1 cellular context compared by ENCODE assay signal in the genomic region with DNA sequence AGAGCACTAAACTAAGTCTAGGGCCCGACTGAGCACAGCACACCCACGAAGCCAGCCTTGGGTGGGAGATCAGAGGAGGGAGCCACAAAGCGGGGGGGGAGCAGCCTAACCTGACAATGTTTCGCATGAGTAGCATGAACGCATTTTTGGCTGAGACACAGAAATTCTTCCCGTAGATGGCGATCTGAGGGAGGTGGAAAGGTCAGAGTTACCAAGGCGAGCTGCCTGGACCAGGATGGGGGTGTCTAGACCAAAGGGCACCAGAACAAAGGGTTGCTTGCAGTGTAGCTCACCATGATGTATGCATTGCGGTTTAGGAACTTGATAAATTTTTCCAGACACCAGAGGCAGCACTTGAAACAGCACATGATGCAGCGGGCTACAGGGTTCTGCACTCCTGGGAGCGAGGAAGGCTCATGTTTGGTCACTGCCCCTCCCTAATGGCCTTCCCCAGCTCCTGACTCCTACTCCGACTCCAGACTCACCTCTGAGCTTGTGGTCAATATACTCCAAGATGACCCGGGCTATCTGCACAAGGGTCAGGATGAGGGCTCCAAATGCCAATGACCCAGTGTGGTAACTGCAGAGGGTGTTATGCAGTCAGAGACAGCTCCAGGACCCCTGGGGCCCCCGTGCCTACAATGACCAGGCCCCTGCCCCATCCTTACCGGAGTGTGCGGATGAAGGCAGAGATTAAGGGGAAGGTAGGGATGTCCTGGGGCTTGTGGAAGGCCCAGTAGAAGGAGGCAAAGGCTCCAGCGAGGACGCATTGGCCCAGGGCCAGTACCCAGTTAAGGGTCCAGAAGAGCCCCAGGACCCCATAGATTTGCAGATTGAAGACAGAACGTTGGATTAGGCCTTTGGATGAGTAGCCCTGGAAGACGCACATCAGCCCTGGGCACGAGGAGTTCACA.
TF ChIP-seq lines count a peak whose summit lies in the region.

No MANE protein-coding gene starts in this region.

TF ChIP-seq in HepG2, 621 proteins besides CTCF, POLR2A, EP300 and RAD21 (continued from another document and continues in another):
- TF ChIP-seq, protein P1, sequence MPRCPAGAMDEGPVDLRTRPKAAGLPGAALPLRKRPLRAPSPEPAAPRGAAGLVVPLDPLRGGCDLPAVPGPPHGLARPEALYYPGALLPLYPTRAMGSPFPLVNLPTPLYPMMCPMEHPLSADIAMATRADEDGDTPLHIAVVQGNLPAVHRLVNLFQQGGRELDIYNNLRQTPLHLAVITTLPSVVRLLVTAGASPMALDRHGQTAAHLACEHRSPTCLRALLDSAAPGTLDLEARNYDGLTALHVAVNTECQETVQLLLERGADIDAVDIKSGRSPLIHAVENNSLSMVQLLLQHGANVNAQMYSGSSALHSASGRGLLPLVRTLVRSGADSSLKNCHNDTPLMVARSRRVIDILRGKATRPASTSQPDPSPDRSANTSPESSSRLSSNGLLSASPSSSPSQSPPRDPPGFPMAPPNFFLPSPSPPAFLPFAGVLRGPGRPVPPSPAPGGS (CRISPR knock-in tag; IDR thresholded peaks at IDR 0.05), result peak; percentile 71; the same call in 1 of the 2 replicates
- peak; percentile 64; the same call in 1 of the 2 replicates for TF ChIP-seq ZNF383 (CRISPR knock-in tag; IDR thresholded peaks at IDR 0.05; ENCODE audit: borderline replicate concordance)
- TF ChIP-seq ZSCAN25 (CRISPR knock-in tag; IDR thresholded peaks at IDR 0.05), result 0 out of 2 replicates have a peak, but pooled peaks have one; percentile 50
- TF ChIP-seq BRD4 (CRISPR knock-in tag; IDR thresholded peaks at IDR 0.05), result no peak; the same call in 1 of the 2 replicates
- TF ChIP-seq, protein P2, sequence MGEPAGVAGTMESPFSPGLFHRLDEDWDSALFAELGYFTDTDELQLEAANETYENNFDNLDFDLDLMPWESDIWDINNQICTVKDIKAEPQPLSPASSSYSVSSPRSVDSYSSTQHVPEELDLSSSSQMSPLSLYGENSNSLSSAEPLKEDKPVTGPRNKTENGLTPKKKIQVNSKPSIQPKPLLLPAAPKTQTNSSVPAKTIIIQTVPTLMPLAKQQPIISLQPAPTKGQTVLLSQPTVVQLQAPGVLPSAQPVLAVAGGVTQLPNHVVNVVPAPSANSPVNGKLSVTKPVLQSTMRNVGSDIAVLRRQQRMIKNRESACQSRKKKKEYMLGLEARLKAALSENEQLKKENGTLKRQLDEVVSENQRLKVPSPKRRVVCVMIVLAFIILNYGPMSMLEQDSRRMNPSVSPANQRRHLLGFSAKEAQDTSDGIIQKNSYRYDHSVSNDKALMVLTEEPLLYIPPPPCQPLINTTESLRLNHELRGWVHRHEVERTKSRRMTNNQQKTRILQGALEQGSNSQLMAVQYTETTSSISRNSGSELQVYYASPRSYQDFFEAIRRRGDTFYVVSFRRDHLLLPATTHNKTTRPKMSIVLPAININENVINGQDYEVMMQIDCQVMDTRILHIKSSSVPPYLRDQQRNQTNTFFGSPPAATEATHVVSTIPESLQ (CRISPR knock-in tag; conservative IDR thresholded peaks at IDR 0.05), result no peak
- TF ChIP-seq, protein P3, sequence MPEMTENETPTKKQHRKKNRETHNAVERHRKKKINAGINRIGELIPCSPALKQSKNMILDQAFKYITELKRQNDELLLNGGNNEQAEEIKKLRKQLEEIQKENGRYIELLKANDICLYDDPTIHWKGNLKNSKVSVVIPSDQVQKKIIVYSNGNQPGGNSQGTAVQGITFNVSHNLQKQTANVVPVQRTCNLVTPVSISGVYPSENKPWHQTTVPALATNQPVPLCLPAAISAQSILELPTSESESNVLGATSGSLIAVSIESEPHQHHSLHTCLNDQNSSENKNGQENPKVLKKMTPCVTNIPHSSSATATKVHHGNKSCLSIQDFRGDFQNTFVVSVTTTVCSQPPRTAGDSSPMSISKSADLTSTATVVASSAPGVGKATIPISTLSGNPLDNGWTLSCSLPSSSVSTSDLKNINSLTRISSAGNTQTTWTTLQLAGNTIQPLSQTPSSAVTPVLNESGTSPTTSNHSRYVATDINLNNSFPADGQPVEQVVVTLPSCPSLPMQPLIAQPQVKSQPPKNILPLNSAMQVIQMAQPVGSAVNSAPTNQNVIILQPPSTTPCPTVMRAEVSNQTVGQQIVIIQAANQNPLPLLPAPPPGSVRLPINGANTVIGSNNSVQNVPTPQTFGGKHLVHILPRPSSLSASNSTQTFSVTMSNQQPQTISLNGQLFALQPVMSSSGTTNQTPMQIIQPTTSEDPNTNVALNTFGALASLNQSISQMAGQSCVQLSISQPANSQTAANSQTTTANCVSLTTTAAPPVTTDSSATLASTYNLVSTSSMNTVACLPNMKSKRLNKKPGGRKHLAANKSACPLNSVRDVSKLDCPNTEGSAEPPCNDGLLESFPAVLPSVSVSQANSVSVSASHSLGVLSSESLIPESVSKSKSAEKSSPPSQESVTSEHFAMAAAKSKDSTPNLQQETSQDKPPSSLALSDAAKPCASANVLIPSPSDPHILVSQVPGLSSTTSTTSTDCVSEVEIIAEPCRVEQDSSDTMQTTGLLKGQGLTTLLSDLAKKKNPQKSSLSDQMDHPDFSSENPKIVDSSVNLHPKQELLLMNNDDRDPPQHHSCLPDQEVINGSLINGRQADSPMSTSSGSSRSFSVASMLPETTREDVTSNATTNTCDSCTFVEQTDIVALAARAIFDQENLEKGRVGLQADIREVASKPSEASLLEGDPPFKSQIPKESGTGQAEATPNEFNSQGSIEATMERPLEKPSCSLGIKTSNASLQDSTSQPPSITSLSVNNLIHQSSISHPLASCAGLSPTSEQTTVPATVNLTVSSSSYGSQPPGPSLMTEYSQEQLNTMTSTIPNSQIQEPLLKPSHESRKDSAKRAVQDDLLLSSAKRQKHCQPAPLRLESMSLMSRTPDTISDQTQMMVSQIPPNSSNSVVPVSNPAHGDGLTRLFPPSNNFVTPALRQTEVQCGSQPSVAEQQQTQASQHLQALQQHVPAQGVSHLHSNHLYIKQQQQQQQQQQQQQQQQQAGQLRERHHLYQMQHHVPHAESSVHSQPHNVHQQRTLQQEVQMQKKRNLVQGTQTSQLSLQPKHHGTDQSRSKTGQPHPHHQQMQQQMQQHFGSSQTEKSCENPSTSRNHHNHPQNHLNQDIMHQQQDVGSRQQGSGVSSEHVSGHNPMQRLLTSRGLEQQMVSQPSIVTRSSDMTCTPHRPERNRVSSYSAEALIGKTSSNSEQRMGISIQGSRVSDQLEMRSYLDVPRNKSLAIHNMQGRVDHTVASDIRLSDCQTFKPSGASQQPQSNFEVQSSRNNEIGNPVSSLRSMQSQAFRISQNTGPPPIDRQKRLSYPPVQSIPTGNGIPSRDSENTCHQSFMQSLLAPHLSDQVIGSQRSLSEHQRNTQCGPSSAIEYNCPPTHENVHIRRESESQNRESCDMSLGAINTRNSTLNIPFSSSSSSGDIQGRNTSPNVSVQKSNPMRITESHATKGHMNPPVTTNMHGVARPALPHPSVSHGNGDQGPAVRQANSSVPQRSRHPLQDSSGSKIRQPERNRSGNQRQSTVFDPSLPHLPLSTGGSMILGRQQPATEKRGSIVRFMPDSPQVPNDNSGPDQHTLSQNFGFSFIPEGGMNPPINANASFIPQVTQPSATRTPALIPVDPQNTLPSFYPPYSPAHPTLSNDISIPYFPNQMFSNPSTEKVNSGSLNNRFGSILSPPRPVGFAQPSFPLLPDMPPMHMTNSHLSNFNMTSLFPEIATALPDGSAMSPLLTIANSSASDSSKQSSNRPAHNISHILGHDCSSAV (CRISPR knock-in tag; IDR thresholded peaks at IDR 0.05; ENCODE audit: borderline replicate concordance), result no peak
- TF ChIP-seq, protein P4, sequence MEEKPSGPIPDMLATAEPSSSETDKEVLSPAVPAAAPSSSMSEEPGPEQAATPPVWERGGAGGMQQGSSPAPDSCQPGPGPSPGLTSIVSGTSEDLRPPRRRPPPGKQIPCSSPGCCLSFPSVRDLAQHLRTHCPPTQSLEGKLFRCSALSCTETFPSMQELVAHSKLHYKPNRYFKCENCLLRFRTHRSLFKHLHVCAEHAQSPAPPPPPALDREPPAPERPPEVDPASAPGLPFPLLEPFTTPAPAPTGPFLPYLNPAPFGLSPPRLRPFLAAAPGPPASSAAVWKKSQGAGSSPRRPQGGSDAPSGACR (CRISPR knock-in tag; IDR thresholded peaks at IDR 0.05), result no peak
- 0 out of 2 replicates have a peak, but pooled peaks have one; percentile 3 for TF ChIP-seq ZNF232 (CRISPR knock-in tag; IDR thresholded peaks at IDR 0.05; ENCODE audit: borderline replicate concordance)
- 0 out of 2 replicates have a peak, but pooled peaks have one; percentile 42 for TF ChIP-seq ZNF557 (CRISPR knock-in tag; IDR thresholded peaks at IDR 0.05)
- no peak; the same call in 1 of the 2 replicates for TF ChIP-seq GFI1 (CRISPR knock-in tag; IDR thresholded peaks at IDR 0.05; ENCODE audit: borderline replicate concordance)
- peak; percentile 95 for TF ChIP-seq HDAC2 (CRISPR knock-in tag; IDR thresholded peaks at IDR 0.05)
- TF ChIP-seq YY1 (IDR thresholded peaks at IDR 0.05; ENCODE audit: insufficient read depth, insufficient replicate concordance, low read depth, low read length), result peak; percentile 70
- TF ChIP-seq IKZF1 (IDR thresholded peaks at IDR 0.05), result no peak
- no peak for TF ChIP-seq BRCA1 (CRISPR knock-in tag; IDR thresholded peaks at IDR 0.05)
- TF ChIP-seq TGIF2 (CRISPR knock-in tag; IDR thresholded peaks at IDR 0.05), result peak; percentile 68; the same call in 1 of the 2 replicates
- no peak for TF ChIP-seq ZNF672 (CRISPR knock-in tag; IDR thresholded peaks at IDR 0.05)
- TF ChIP-seq ZBTB21 (CRISPR knock-in tag; IDR thresholded peaks at IDR 0.05), result peak; percentile 44; the same call in 1 of the 2 replicates
- TF ChIP-seq, protein P5, sequence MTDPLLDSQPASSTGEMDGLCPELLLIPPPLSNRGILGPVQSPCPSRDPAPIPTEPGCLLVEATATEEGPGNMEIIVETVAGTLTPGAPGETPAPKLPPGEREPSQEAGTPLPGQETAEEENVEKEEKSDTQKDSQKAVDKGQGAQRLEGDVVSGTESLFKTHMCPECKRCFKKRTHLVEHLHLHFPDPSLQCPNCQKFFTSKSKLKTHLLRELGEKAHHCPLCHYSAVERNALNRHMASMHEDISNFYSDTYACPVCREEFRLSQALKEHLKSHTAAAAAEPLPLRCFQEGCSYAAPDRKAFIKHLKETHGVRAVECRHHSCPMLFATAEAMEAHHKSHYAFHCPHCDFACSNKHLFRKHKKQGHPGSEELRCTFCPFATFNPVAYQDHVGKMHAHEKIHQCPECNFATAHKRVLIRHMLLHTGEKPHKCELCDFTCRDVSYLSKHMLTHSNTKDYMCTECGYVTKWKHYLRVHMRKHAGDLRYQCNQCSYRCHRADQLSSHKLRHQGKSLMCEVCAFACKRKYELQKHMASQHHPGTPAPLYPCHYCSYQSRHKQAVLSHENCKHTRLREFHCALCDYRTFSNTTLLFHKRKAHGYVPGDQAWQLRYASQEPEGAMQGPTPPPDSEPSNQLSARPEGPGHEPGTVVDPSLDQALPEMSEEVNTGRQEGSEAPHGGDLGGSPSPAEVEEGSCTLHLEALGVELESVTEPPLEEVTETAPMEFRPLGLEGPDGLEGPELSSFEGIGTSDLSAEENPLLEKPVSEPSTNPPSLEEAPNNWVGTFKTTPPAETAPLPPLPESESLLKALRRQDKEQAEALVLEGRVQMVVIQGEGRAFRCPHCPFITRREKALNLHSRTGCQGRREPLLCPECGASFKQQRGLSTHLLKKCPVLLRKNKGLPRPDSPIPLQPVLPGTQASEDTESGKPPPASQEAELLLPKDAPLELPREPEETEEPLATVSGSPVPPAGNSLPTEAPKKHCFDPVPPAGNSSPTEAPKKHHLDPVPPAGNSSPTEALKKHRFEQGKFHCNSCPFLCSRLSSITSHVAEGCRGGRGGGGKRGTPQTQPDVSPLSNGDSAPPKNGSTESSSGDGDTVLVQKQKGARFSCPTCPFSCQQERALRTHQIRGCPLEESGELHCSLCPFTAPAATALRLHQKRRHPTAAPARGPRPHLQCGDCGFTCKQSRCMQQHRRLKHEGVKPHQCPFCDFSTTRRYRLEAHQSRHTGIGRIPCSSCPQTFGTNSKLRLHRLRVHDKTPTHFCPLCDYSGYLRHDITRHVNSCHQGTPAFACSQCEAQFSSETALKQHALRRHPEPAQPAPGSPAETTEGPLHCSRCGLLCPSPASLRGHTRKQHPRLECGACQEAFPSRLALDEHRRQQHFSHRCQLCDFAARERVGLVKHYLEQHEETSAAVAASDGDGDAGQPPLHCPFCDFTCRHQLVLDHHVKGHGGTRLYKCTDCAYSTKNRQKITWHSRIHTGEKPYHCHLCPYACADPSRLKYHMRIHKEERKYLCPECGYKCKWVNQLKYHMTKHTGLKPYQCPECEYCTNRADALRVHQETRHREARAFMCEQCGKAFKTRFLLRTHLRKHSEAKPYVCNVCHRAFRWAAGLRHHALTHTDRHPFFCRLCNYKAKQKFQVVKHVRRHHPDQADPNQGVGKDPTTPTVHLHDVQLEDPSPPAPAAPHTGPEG (CRISPR knock-in tag; IDR thresholded peaks at IDR 0.05), result peak; percentile 25; the same call in 1 of the 2 replicates
- peak; percentile 87 for TF ChIP-seq ZNF230 (CRISPR knock-in tag; IDR thresholded peaks at IDR 0.05)
- TF ChIP-seq, protein P6, sequence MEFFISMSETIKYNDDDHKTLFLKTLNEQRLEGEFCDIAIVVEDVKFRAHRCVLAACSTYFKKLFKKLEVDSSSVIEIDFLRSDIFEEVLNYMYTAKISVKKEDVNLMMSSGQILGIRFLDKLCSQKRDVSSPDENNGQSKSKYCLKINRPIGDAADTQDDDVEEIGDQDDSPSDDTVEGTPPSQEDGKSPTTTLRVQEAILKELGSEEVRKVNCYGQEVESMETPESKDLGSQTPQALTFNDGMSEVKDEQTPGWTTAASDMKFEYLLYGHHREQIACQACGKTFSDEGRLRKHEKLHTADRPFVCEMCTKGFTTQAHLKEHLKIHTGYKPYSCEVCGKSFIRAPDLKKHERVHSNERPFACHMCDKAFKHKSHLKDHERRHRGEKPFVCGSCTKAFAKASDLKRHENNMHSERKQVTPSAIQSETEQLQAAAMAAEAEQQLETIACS (CRISPR knock-in tag; IDR thresholded peaks at IDR 0.05), result no peak
- TF ChIP-seq TSC22D2 (CRISPR knock-in tag; IDR thresholded peaks at IDR 0.05; ENCODE audit: borderline replicate concordance), result no peak
- no peak for TF ChIP-seq POLR2AphosphoS2 (IDR thresholded peaks at IDR 0.05; ENCODE audit: low read depth, low read length)
- TF ChIP-seq KLF6 (CRISPR knock-in tag; IDR thresholded peaks at IDR 0.05), result peak; percentile 53; the same call in 1 of the 2 replicates
- TF ChIP-seq NPAS2 (CRISPR knock-in tag; IDR thresholded peaks at IDR 0.05; ENCODE audit: borderline replicate concordance), result no peak
- peak; percentile 64 for TF ChIP-seq ZNF547 (CRISPR knock-in tag; IDR thresholded peaks at IDR 0.05)
- TF ChIP-seq, protein P7, sequence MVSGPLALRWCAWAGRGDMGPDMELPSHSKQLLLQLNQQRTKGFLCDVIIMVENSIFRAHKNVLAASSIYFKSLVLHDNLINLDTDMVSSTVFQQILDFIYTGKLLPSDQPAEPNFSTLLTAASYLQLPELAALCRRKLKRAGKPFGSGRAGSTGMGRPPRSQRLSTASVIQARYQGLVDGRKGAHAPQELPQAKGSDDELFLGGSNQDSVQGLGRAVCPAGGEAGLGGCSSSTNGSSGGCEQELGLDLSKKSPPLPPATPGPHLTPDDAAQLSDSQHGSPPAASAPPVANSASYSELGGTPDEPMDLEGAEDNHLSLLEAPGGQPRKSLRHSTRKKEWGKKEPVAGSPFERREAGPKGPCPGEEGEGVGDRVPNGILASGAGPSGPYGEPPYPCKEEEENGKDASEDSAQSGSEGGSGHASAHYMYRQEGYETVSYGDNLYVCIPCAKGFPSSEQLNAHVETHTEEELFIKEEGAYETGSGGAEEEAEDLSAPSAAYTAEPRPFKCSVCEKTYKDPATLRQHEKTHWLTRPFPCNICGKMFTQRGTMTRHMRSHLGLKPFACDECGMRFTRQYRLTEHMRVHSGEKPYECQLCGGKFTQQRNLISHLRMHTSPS (CRISPR knock-in tag; IDR thresholded peaks at IDR 0.05; ENCODE audit: low read depth), result no peak; the same call in 1 of the 2 replicates
